ENCODE assay signal across 10 cellular contexts in genomic region chr10:58856508-58857240, GRCh38.
DNase-seq lines count a peak whose midpoint lies in the region; ATAC-seq and TF ChIP-seq lines count a peak whose summit lies in the region.
"Had no signal": no experiment of that assay in that cellular context is flagged by ENCODE, and none has a peak within 500 bp of the region (broad histone marks: within the 10 kb centered on the region; RNA-seq: fewer than 3 reads in every experiment).

No MANE protein-coding gene starts in this region.

- H2AFZ ChIP-seq in PC-9, result no peak overlapping the region
- H2AFZ ChIP-seq in fibroblast of lung (ENCODE audit: low read length), result peak overlapping the region; percentile 9

- H3K27me3 ChIP-seq in PC-9 (ENCODE audit: insufficient read depth, low read depth) (no peaks in the 10 kb centered on the region), fibroblast of lung (ENCODE audit: control insufficient read depth, insufficient read depth, low read length) (no peaks in the 10 kb centered on the region)

- CTCF ChIA-PET in PC-9 (lab: Charles Lee), result no interaction called here

- H3K9me3 Mint-ChIP-seq in mesothelial cell of epicardium, result peaks cover 17% of the 10 kb centered on the region
- peaks cover 2 to 11% (median 5%) of the 10 kb centered on the region in 7 donors for H3K9me3 Mint-ChIP-seq in CD14-positive monocyte

- peaks cover 3% of the 10 kb centered on the region for H3K36me3 Mint-ChIP-seq in mesothelial cell of epicardium
- no peaks in the 10 kb centered on the region for H3K36me3 Mint-ChIP-seq in CD14-positive monocyte
- H3K36me3 Mint-ChIP-seq: activated naive CD8-positive, alpha-beta T cell treated with anti-CD3 and anti-CD28 coated beads for 36 hours had no signal

- intact Hi-C loops in PC-9 (cut with micrococcal nuclease; ENCODE audit: unreplicated experiment), result loop anchor here (1.0 to 10.0 kb wide), 2 partner anchors 35 to 62 kb away; no protein-coding TSS in a partner anchor
- intact Hi-C loops in CD14-positive monocyte (cut with micrococcal nuclease), result no loop called here

- H3K27ac ChIP-seq in PC-9 (peak overlapping the region; percentile 51), fibroblast of lung (ENCODE audit: insufficient read depth, low read length) (peak overlapping the region; percentile 74)

- no peak overlapping the region for H3K4me3 Mint-ChIP-seq in mesothelial cell of epicardium
- no peak overlapping the region for H3K4me3 Mint-ChIP-seq in CD14-positive monocyte
- H3K4me3 Mint-ChIP-seq: activated naive CD8-positive, alpha-beta T cell treated with anti-CD3 and anti-CD28 coated beads for 36 hours; T-helper 1 cell treated with Interleukin-12 subunit alpha and Interleukin-12 subunit beta and Interleukin-4 antibody, amounts not matched to agents 30 μg/mL and 1 μg/mL, for 36 hours had no signal

- no peak overlapping the region for H3K9ac ChIP-seq in fibroblast of lung (ENCODE audit: insufficient read depth, low read length)

- H3K79me2 ChIP-seq in PC-9 (ENCODE audit: low read depth) (no peaks in the 10 kb centered on the region), fibroblast of lung (ENCODE audit: control insufficient read depth, insufficient read depth, low read length) (no peaks in the 10 kb centered on the region)

- H3K4me2 ChIP-seq in PC-9, result peak overlapping the region; percentile 33
- H3K4me2 ChIP-seq in fibroblast of lung (ENCODE audit: extremely low read depth, insufficient read depth, low read length), result no peak overlapping the region

- no TSS peak for BruUV-seq in PC-9 (replicated peaks; lab: Mats Ljungman, UMichigan)

- no peaks in the 10 kb centered on the region for H3F3A ChIP-seq in PC-9 (ENCODE audit: insufficient read depth, low read depth)

- peaks cover 6% of the 10 kb centered on the region for H3K4me1 Mint-ChIP-seq in mesothelial cell of epicardium
- no peaks in the 10 kb centered on the region for H3K4me1 Mint-ChIP-seq in CD14-positive monocyte
- H3K4me1 Mint-ChIP-seq: activated naive CD8-positive, alpha-beta T cell treated with anti-CD3 and anti-CD28 coated beads for 36 hours had no signal

- H3K4me3 ChIP-seq in PC-9 (no peak overlapping the region), fibroblast of lung (replicated peaks in 1 of 4; ENCODE audit: control extremely low read depth in 1 of 4, insufficient read depth in 1 of 4, low read depth in 3 of 4, low read length in 4 of 4) (no peak overlapping the region)

- no peak for TF ChIP-seq CTCF in AG09319 (IDR thresholded peaks at IDR 0.05; ENCODE audit: low read depth, low read length)
- no peak for TF ChIP-seq CTCF in PC-9 (conservative IDR thresholded peaks at IDR 0.05)
- TF ChIP-seq CTCF in fibroblast of lung (conservative IDR thresholded peaks at IDR 0.05 in 1 of 2, IDR thresholded peaks at IDR 0.05 in 1 of 2; ENCODE audit: low read depth in 1 of 2, low read length in 2 of 2), result no peak
- no peak for TF ChIP-seq CTCF in mesothelial cell of epicardium (IDR thresholded peaks at IDR 0.05; ENCODE audit: unreplicated experiment)
- no peak for TF ChIP-seq CTCF in CD14-positive monocyte (IDR thresholded peaks at IDR 0.05)

- H3K36me3 ChIP-seq in PC-9 (ENCODE audit: low read depth) (no peaks in the 10 kb centered on the region), fibroblast of lung (ENCODE audit: control insufficient read depth, insufficient read depth, low read length) (no peaks in the 10 kb centered on the region)

- H4K20me1 ChIP-seq in PC-9 (ENCODE audit: insufficient read depth) (no peaks in the 10 kb centered on the region), fibroblast of lung (ENCODE audit: control insufficient read depth, extremely low read depth, insufficient read depth, low read length) (no peaks in the 10 kb centered on the region)

- ATAC-seq in HG03460 (IDR thresholded peaks at IDR 0.05; ENCODE audit: unreplicated experiment), result no peak

- DNase-seq in AG09319 (ENCODE audit: extremely low read depth, low read depth), result peak; percentile 73
- peak; percentile 77 to 95 for DNase-seq in PC-9
- DNase-seq in fibroblast of lung (ENCODE audit: low read depth in 2 of 2), result peak; percentile 88 to 98
- DNase-seq in myocyte (ENCODE audit: low read depth), result peak; percentile 96
- no peak for DNase-seq in mesothelial cell of epicardium (ENCODE audit: low spot score in 2 of 2, unreplicated experiment in 2 of 2)
- DNase-seq in CD14-positive monocyte (ENCODE audit: low spot score), result no peak
- no peak for DNase-seq in NCI-H526 treated with DMSO at 0.1 percent for 48 hours (lab: John Stamatoyannopoulos, UW)
- DNase-seq: activated naive CD8-positive, alpha-beta T cell treated with anti-CD3 and anti-CD28 coated beads for 36 hours had no signal

- no peaks in the 10 kb centered on the region for H3K9me3 ChIP-seq in PC-9 (ENCODE audit: insufficient read depth, low read depth)
- H3K9me3 ChIP-seq in fibroblast of lung (ENCODE audit: control insufficient read depth, insufficient read depth, low read depth, low read length), result no peaks in the 10 kb centered on the region

- H3K4me1 ChIP-seq in PC-9 (replicated peaks; ENCODE audit: insufficient read depth), result peaks cover 14% of the 10 kb centered on the region
- H3K4me1 ChIP-seq in fibroblast of lung (ENCODE audit: control insufficient read depth, extremely low read depth, insufficient read depth, low read length), result peaks cover 9% of the 10 kb centered on the region

- H3K27ac Mint-ChIP-seq in mesothelial cell of epicardium, result no peak overlapping the region
- no peak overlapping the region for H3K27ac Mint-ChIP-seq in CD14-positive monocyte
- H3K27ac Mint-ChIP-seq: activated naive CD8-positive, alpha-beta T cell treated with anti-CD3 and anti-CD28 coated beads for 36 hours; T-helper 1 cell treated with Interleukin-12 subunit alpha and Interleukin-12 subunit beta and Interleukin-4 antibody, amounts not matched to agents 30 μg/mL and 1 μg/mL, for 36 hours had no signal

- H3K27me3 Mint-ChIP-seq in mesothelial cell of epicardium (ENCODE audit: low read depth) (no peaks in the 10 kb centered on the region), CD14-positive monocyte (ENCODE audit: low read depth in 3 of 3) (peaks cover 0 to 5% (median 0%) of the 10 kb centered on the region in 3 donors)
- H3K27me3 Mint-ChIP-seq: activated naive CD8-positive, alpha-beta T cell treated with anti-CD3 and anti-CD28 coated beads for 36 hours had no signal

- POLR2A ChIA-PET in PC-9 (lab: Charles Lee; ENCODE audit: unreplicated experiment), result no interaction called here

- H3K9me2 ChIP-seq in PC-9 (ENCODE audit: insufficient read depth), result no peaks in the 10 kb centered on the region

Comparison
In these comparisons a context has a peak if more than half of its experiments do, and no peak if none do; other contexts are left out.
1. DNase-seq: peak in AG09319 (single experiment), PC-9 (2 of 2), fibroblast of lung (2 of 2) and myocyte (single experiment); none in mesothelial cell of epicardium (0 of 2), CD14-positive monocyte (single experiment) and NCI-H526 treated with DMSO at 0.1 percent for 48 hours (single experiment).